Comparison of ENCODE assay signal across 23 cellular contexts in the genomic region with DNA sequence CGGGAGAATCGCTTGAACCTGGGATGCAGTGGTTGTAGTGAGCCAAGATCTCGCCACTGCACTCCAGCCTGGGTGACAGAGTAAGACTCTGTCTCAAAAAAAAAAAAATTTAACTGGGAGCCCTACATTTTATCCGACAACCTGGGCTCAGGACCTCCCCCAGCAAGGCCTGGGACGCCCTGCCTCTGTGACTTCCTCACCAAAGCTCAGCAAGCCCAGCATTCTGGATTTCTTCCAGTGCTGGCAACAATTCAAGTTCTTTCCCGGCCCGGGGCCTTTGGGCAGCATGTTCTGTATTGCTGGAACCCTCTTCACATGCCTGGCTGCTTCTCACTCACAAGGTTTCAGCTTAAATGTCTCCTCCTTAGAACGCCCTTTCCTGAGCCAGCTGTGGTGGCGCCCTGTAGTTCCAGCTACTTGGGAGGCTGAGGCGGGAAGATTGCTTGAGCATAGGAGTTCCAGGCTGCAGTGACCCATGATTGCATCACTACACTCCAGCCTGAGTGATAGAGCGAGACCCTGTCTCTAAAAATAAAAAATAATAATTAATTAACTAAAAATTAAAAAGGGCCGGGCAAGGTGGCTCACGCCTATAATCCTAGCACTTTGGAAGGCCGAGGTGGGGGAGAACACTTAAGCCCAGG. TPM values are rescaled to one million over a fixed set of nuclear protein-coding genes. Genes with fewer than 3 reads are reported as not detected.
"Had no signal": no experiment of that assay in that cellular context is flagged by ENCODE, and none has a peak within 500 bp of the region (broad histone marks: within the 10 kb centered on the region; RNA-seq: fewer than 3 reads in every experiment).

No MANE protein-coding gene starts in this region.

- H3K27ac ChIP-seq: epithelial cell of prostate, heart right ventricle, lower lobe of right lung, neutrophil, ovary, prostate gland, uterus had no signal

- H3K36me3 Mint-ChIP-seq: natural killer cell; stimulated activated effector memory CD8-positive, alpha-beta T cell treated with anti-CD3 and anti-CD28 coated beads, Interleukin-12 subunit alpha, Interleukin-12 subunit beta, amount 100 ng/mL, for 72 hours had no signal

- H3K4me3 Mint-ChIP-seq: activated CD4-positive, alpha-beta memory T cell treated with anti-CD3 and anti-CD28 coated beads, Interleukin-2, amount 10 ng/mL, durations not matched to agents 7 days and 5 days; activated naive CD8-positive, alpha-beta T cell treated with anti-CD3 and anti-CD28 coated beads, Interleukin-2, amount 50 U/mL, for 24 hours; activated T-cell treated with anti-CD3 and anti-CD28 coated beads, Interleukin-2, amount 50 U/mL, for 72 hours; natural killer cell; stimulated activated effector memory CD8-positive, alpha-beta T cell treated with anti-CD3 and anti-CD28 coated beads, Interleukin-12 subunit alpha, Interleukin-12 subunit beta, amount 100 ng/mL, for 72 hours; stimulated activated naive CD8-positive, alpha-beta T cell treated with anti-CD3 and anti-CD28 coated beads, Interleukin-15, amount 100 ng/mL, for 72 hours had no signal

- H3K9me3 Mint-ChIP-seq: activated CD4-positive, alpha-beta memory T cell treated with anti-CD3 and anti-CD28 coated beads, Interleukin-2, amount 10 ng/mL, durations not matched to agents 7 days and 5 days; activated naive CD8-positive, alpha-beta T cell treated with anti-CD3 and anti-CD28 coated beads, Interleukin-2, amount 50 U/mL, for 24 hours; activated T-cell treated with anti-CD3 and anti-CD28 coated beads, Interleukin-2, amount 50 U/mL, for 72 hours; natural killer cell; stimulated activated effector memory CD8-positive, alpha-beta T cell treated with anti-CD3 and anti-CD28 coated beads, Interleukin-12 subunit alpha, Interleukin-12 subunit beta, amount 100 ng/mL, for 72 hours; stimulated activated naive CD8-positive, alpha-beta T cell treated with anti-CD3 and anti-CD28 coated beads, Interleukin-15, amount 100 ng/mL, for 72 hours had no signal

- H3K27ac Mint-ChIP-seq: activated CD4-positive, alpha-beta memory T cell treated with anti-CD3 and anti-CD28 coated beads, Interleukin-2, amount 10 ng/mL, durations not matched to agents 7 days and 5 days; activated naive CD8-positive, alpha-beta T cell treated with anti-CD3 and anti-CD28 coated beads, Interleukin-2, amount 50 U/mL, for 24 hours; activated T-cell treated with anti-CD3 and anti-CD28 coated beads, Interleukin-2, amount 50 U/mL, for 72 hours; natural killer cell; stimulated activated effector memory CD8-positive, alpha-beta T cell treated with anti-CD3 and anti-CD28 coated beads, Interleukin-12 subunit alpha, Interleukin-12 subunit beta, amount 100 ng/mL, for 72 hours; stimulated activated naive CD8-positive, alpha-beta T cell treated with anti-CD3 and anti-CD28 coated beads, Interleukin-15, amount 100 ng/mL, for 72 hours had no signal

- H3K9me3 ChIP-seq: heart right ventricle, lower lobe of right lung, neutrophil, ovary, prostate gland, uterus had no signal

- H3K4me1 ChIP-seq: heart right ventricle, lower lobe of right lung, prostate gland, uterus had no signal

- H3K36me3 ChIP-seq: heart right ventricle, lower lobe of right lung, neutrophil, ovary, prostate gland, uterus had no signal

- H3K4me1 Mint-ChIP-seq: activated CD4-positive, alpha-beta memory T cell treated with anti-CD3 and anti-CD28 coated beads, Interleukin-2, amount 10 ng/mL, durations not matched to agents 7 days and 5 days; activated naive CD8-positive, alpha-beta T cell treated with anti-CD3 and anti-CD28 coated beads, Interleukin-2, amount 50 U/mL, for 24 hours; natural killer cell; stimulated activated effector memory CD8-positive, alpha-beta T cell treated with anti-CD3 and anti-CD28 coated beads, Interleukin-12 subunit alpha, Interleukin-12 subunit beta, amount 100 ng/mL, for 72 hours; stimulated activated naive CD8-positive, alpha-beta T cell treated with anti-CD3 and anti-CD28 coated beads, Interleukin-15, amount 100 ng/mL, for 72 hours had no signal

- DNase-seq: activated CD4-positive, alpha-beta memory T cell treated with anti-CD3 and anti-CD28 coated beads, Interleukin-2, amount 10 ng/mL, durations not matched to agents 7 days and 5 days; activated CD4-positive, alpha-beta T cell treated with anti-CD3 and anti-CD28 coated beads for 48 hours; activated gamma-delta T cell; activated naive CD4-positive, alpha-beta T cell treated with anti-CD3 and anti-CD28 coated beads, Interleukin-2, amount 50 U/mL, for 16 hours; activated naive CD8-positive, alpha-beta T cell treated with anti-CD3 and anti-CD28 coated beads, Interleukin-2, amount 50 U/mL, for 24 hours; activated T-cell treated with anti-CD3 and anti-CD28 coated beads, Interleukin-2, amount 50 U/mL, for 72 hours; heart right ventricle; islet precursor cell; lower lobe of right lung; natural killer cell; ovary; stimulated activated CD4-positive, alpha-beta T cell treated with anti-CD3 and anti-CD28 coated beads, Interleukin-2, amount 100 ng/mL, for 24 hours; stimulated activated naive CD8-positive, alpha-beta T cell treated with anti-CD3 and anti-CD28 coated beads, Interleukin-15, amount 100 ng/mL, for 72 hours; trophoblast cell; uterus had no signal

- H3K27me3 ChIP-seq: ovary, uterus had no signal

- H3K4me3 ChIP-seq: heart right ventricle, lower lobe of right lung, ovary, prostate gland, uterus had no signal

RNA-seq across cellular contexts. Expression of a gene that starts 15.9 kb away (rescaled TPM):
- total RNA-seq: heart right ventricle; lower lobe of right lung; natural killer cell; right cardiac atrium; T-helper 2 cell treated with Interferon-gamma antibody and Interleukin-4, amounts not matched to agents 100 ng/mL and 5 ng/mL, for 36 hours had no signal
- polyA plus RNA-seq: heart right ventricle, right cardiac atrium had no signal

RNA-seq across cellular contexts. Expression of a gene that starts 30.4 kb away (rescaled TPM):
- total RNA-seq: activated CD4-positive, alpha-beta memory T cell treated with anti-CD3 and anti-CD28 coated beads, Interleukin-2, amount 10 ng/mL, durations not matched to agents 7 days and 5 days; activated T-cell treated with anti-CD3 and anti-CD28 coated beads, Interleukin-2, amount 50 U/mL, for 72 hours; cerebellum; heart right ventricle; natural killer cell; right cardiac atrium; skeletal muscle tissue; T-helper 2 cell treated with Interferon-gamma antibody and Interleukin-4, amounts not matched to agents 100 ng/mL and 5 ng/mL, for 36 hours; uterus had no signal
- polyA plus RNA-seq: ovary, right cardiac atrium had no signal
